8 cellular contexts compared by ENCODE assay signal in the genomic region with DNA sequence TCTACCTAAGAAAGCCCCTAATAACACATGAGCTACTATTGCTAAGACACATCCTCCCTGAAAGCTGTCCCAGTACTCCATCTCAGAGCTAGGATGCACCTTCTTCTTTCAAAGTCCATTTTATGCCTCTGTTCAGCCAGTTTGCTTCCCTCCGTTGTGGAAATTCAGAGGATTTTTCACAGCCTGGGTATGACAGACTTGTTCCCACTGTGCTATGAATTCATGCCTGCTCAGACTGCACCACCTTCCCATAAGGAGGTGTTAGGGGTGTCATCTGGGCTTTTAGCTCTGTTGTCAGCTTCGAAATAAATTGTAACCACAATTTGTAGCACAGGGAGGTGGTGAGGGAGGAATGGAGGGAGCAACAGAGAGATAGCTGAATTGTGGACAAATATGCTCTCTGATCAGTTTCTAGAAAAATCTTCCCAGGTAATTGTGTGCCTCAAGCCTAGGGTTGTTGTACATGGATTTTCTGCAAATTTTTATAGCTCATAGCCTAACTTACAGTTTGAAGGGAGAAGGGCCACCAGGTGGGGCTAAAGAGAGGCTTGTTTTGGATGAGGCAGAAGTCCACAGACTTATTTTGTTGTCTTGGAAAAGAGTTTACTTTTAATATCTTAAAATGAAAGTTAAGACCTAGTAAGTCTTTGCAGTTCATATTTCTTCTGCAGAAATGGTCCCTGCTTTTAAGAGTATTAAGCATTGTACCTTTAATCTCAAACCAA.
DNase-seq lines count a peak whose midpoint lies in the region; ATAC-seq, FAIRE-seq and TF ChIP-seq lines count a peak whose summit lies in the region.

No MANE protein-coding gene starts in this region.

- DNase-seq in AML-193 (lab: John Stamatoyannopoulos, UW) (peak; percentile 23 to 48), GM12891 (ENCODE audit: insufficient read length, low spot score) (peak; percentile 22), HT-29 (ENCODE audit: low spot score) (peak; percentile 28), SW480 (ENCODE audit: low spot score) (peak; percentile 29), fibroblast of the conjunctiva (ENCODE audit: low read depth) (peak; percentile 26), pancreas (peak in 4 of 6 donors; percentile 4 to 39 (median 18))
- DNase-seq in effector CD4-positive, alpha-beta T cell = no peak

- H3K4me1 ChIP-seq in pancreas = no peaks in the 10 kb centered on the region

- H3K27me3 ChIP-seq in pancreas = no peaks in the 10 kb centered on the region

- no peak for FAIRE-seq in GM12891 (lab: Jason Lieb, UNC)
- FAIRE-seq in pancreas (lab: Jason Lieb, UNC) = no peak

- no peak overlapping the region for H3K27ac ChIP-seq in pancreas

- no peak overlapping the region for H3K4me3 ChIP-seq in pancreas

- H3K9me3 ChIP-seq in pancreas = no peaks in the 10 kb centered on the region

- TF ChIP-seq POLR2A in GM12891 (IDR thresholded peaks at IDR 0.05; ENCODE audit: low read depth, low read length) = no peak

- ATAC-seq in pancreas = peak in 3 of 4 donors; percentile 59 to 70 (median 63)
- ATAC-seq in HG02571 (IDR thresholded peaks at IDR 0.05; ENCODE audit: unreplicated experiment) = no peak

- intact Hi-C loops in pancreas (cut with DNase I) = no loop called here

- peak in 2 of 4 donors; percentile 34 to 41 for TF ChIP-seq CTCF in pancreas (IDR thresholded peaks at IDR 0.05)

- WGBS in pancreas, 2 donors = 70 to 81% methylated on average over 2 of the region's 2 CpGs

- no peaks in the 10 kb centered on the region for H3K36me3 ChIP-seq in pancreas

TF ChIP-seq in GM12891, 5 proteins besides CTCF, POLR2A, EP300 and RAD21:
- TF ChIP-seq POU2F2 (IDR thresholded peaks at IDR 0.05; ENCODE audit: low read depth, low read length) (no peak), POLR2AphosphoS5 (IDR thresholded peaks at IDR 0.05; ENCODE audit: low read depth, low read length) (no peak), PAX5 (IDR thresholded peaks at IDR 0.05; ENCODE audit: insufficient read depth, low read length, severe bottlenecking) (no peak), SPI1 (IDR thresholded peaks at IDR 0.05; ENCODE audit: low read depth, low read length) (no peak), TAF1 (IDR thresholded peaks at IDR 0.05; ENCODE audit: low read depth, low read length) (no peak)
